In the genomic region with DNA sequence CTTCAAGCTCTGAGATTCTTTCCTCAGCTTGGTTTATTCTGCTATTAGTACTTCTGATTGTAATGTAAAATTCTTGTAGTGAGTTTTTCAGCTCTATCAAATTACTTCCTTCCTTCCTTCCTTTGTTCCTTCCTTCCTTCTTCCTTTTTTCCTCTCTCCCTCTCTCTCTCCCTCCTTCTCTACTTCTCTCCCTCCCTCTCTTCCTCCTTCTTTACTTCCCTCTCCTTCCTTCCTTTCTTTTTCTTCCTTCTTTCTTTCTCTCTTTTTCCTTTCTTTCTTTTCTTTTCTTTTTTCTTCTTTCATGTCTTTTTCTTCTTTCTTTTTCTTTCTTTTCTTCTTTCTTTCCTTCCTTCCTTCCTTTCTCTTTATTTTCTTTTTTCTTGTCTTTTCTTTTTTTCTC, we compare ENCODE assay signal across 29 cellular contexts.
"Had no signal": no experiment of that assay in that cellular context is flagged by ENCODE, and none has a peak within 500 bp of the region (broad histone marks: within the 10 kb centered on the region; RNA-seq: fewer than 3 reads in every experiment).

No MANE protein-coding gene starts in this region.

- H3K27me3 ChIP-seq: colonic mucosa, dorsolateral prefrontal cortex, esophagus muscularis mucosa, esophagus squamous epithelium, foreskin keratinocyte, gastrocnemius medialis, gastroesophageal sphincter, heart left ventricle, heart right ventricle, hepatocyte had no signal

- H3K4me1 ChIP-seq: colonic mucosa, esophagus muscularis mucosa, esophagus squamous epithelium, foreskin keratinocyte, gastrocnemius medialis, gastroesophageal sphincter, heart left ventricle, heart right ventricle had no signal

- H3K4me3 ChIP-seq: colonic mucosa, coronary artery, dorsolateral prefrontal cortex, esophagus muscularis mucosa, esophagus squamous epithelium, gastrocnemius medialis, gastroesophageal sphincter, heart left ventricle, heart right ventricle, hepatocyte had no signal

- H3K4me3 Mint-ChIP-seq: dendritic cell treated with granulocyte-macrophage colony-stimulating factor and Interleukin-4, amounts not matched to agents 40 ng/mL and 50 ng/mL, for 4 days; effector memory CD8-positive, alpha-beta T cell; endodermal cell had no signal

- ATAC-seq: effector memory CD8-positive, alpha-beta T cell; esophagus mucosa; foreskin keratinocyte; gastrocnemius medialis; gastroesophageal sphincter; heart left ventricle; heart right ventricle had no signal

- H3K4me2 ChIP-seq: hepatocyte had no signal

- DNase-seq: colonic mucosa; cortex of kidney; dermis blood vessel endothelial cell; dorsolateral prefrontal cortex; effector CD4-positive, alpha-beta T cell; effector CD8-positive, alpha-beta T cell; effector memory CD4-positive, alpha-beta T cell; effector memory CD8-positive, alpha-beta T cell; endodermal cell; erythroblast; esophagus squamous epithelium; foreskin fibroblast; foreskin keratinocyte; foreskin melanocyte; gastrocnemius medialis; glutamatergic neuron; head of caudate nucleus; heart left ventricle; heart right ventricle had no signal

- H3K36me3 ChIP-seq: colonic mucosa, esophagus muscularis mucosa, esophagus squamous epithelium, gastrocnemius medialis, gastroesophageal sphincter, heart left ventricle, heart right ventricle had no signal

- H3K79me2 ChIP-seq: hepatocyte had no signal

- H3K9me3 ChIP-seq: colonic mucosa, gastrocnemius medialis had no signal

- FAIRE-seq: endometrium, endothelial cell of umbilical vein, frontal cortex had no signal

- H2AFZ ChIP-seq: hepatocyte had no signal

- H3K27me3 Mint-ChIP-seq: dendritic cell treated with granulocyte-macrophage colony-stimulating factor and Interleukin-4, amounts not matched to agents 40 ng/mL and 50 ng/mL, for 4 days; effector memory CD8-positive, alpha-beta T cell had no signal

- H3K27ac Mint-ChIP-seq: dendritic cell treated with granulocyte-macrophage colony-stimulating factor and Interleukin-4, amounts not matched to agents 40 ng/mL and 50 ng/mL, for 4 days; effector memory CD8-positive, alpha-beta T cell; endodermal cell had no signal

- H3K27ac ChIP-seq: colonic mucosa, coronary artery, dorsolateral prefrontal cortex, epithelial cell of prostate, esophagus muscularis mucosa, esophagus squamous epithelium, foreskin keratinocyte, gastrocnemius medialis, gastroesophageal sphincter, heart left ventricle, heart right ventricle, hepatocyte had no signal
